ENCODE assay signal across 18 cellular contexts in the genomic region with DNA sequence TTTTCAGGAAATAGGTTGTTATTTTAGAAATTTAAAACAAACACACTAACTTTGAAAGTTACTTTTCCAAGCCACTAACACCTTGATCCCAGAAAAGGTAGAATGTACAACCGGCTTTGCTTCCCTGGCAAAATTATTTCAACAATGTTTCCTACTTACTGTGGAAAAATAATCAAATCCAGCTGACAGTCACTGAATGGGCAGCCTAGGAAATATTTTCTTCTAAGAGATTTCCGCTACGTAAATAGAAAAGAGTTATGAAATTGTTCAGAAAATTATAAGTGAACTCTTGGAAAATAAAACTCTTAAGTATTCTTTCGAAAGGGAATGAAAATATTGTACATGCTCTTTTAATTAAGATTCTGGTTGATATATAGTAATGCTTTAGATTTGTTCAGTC.
DNase-seq lines count a peak whose midpoint lies in the region; ATAC-seq and TF ChIP-seq lines count a peak whose summit lies in the region.
"Had no signal": no experiment of that assay in that cellular context is flagged by ENCODE, and none has a peak within 500 bp of the region (broad histone marks: within the 10 kb centered on the region; RNA-seq: fewer than 3 reads in every experiment).

No MANE protein-coding gene starts in this region.

- H3K27ac ChIP-seq in GM23248: no peak overlapping the region
- H3K27ac ChIP-seq in upper lobe of right lung: no peak overlapping the region
- H3K27ac ChIP-seq in testis: no peak overlapping the region
- H3K27ac ChIP-seq: RWPE1 had no signal

- H2AFZ ChIP-seq in GM23248: peak overlapping the region; percentile 35

- H3K4me3 ChIP-seq in GM23248 (no peak overlapping the region), choroid plexus epithelial cell (ENCODE audit: low read depth, low read length) (no peak overlapping the region), upper lobe of right lung (no peak overlapping the region), testis (no peak overlapping the region)
- H3K4me3 ChIP-seq: MG63 had no signal

- DNase-seq in GM23248: peak; percentile 14
- DNase-seq in choroid plexus epithelial cell (ENCODE audit: low read depth): peak; percentile 25
- DNase-seq in fibroblast of peridontal ligament (ENCODE audit: extremely low read depth): peak; percentile 65
- DNase-seq in osteocyte (ENCODE audit: extremely low spot score, unreplicated experiment): no peak
- no peak for DNase-seq in NCI-H1417 treated with DMSO at 0.1 percent for 48 hours (lab: John Stamatoyannopoulos, UW)
- DNase-seq in upper lobe of right lung: no peak
- no peak for DNase-seq in testis
- DNase-seq: EL; GF-D8; H7; Kasumi-1; MG63; NCI-H187; NCI-H2107; NK-92 treated with Interleukin-12 subunit alpha and Interleukin-12 subunit beta, amount 100 ng/mL, for 24 hours; SHP77 treated with DMSO at 0.1 percent for 48 hours had no signal

- H3K36me3 Mint-ChIP-seq in osteocyte (ENCODE audit: unreplicated experiment): peaks cover 2% of the 10 kb centered on the region

- no peaks in the 10 kb centered on the region for H3K4me1 ChIP-seq in GM23248 (ENCODE audit: insufficient read depth)
- H3K4me1 ChIP-seq in upper lobe of right lung: no peaks in the 10 kb centered on the region
- no peaks in the 10 kb centered on the region for H3K4me1 ChIP-seq in testis

- H3K4me1 Mint-ChIP-seq in osteocyte (ENCODE audit: unreplicated experiment): peaks cover 20% of the 10 kb centered on the region

- TF ChIP-seq POLR2A in testis (IDR thresholded peaks at IDR 0.05): no peak

- no peak for TF ChIP-seq CTCF in choroid plexus epithelial cell (conservative IDR thresholded peaks at IDR 0.05; ENCODE audit: low read depth, low read length)
- TF ChIP-seq CTCF in osteocyte (IDR thresholded peaks at IDR 0.05): no peak
- TF ChIP-seq CTCF in upper lobe of right lung (IDR thresholded peaks at IDR 0.05): no peak
- TF ChIP-seq CTCF in testis (IDR thresholded peaks at IDR 0.05): no peak

- H3K9me2 ChIP-seq in GM23248 (ENCODE audit: insufficient read depth): no peaks in the 10 kb centered on the region

- intact Hi-C loops in upper lobe of right lung (cut with DNase I) (no loop called here), testis (cut with DNase I; ENCODE audit: low total_unique reads) (no loop called here)

- no peaks in the 10 kb centered on the region for H3K9me3 Mint-ChIP-seq in osteocyte (ENCODE audit: unreplicated experiment)

- no peak overlapping the region for H3K4me2 ChIP-seq in GM23248 (ENCODE audit: unreplicated experiment)

- no peak overlapping the region for H3K9ac ChIP-seq in GM23248

- H3K79me2 ChIP-seq in GM23248 (ENCODE audit: insufficient read depth): no peaks in the 10 kb centered on the region

- WGBS in GM23248 (ENCODE audit: low coverage in 1 of 2, low lambda C conversion rate in 2 of 2, missing lambda C conversion rate in 2 of 2), 2 experiments: 22 to 25% methylated on average over 4 of the region's 4 CpGs
- 88 to 92% methylated on average over 4 of the region's 4 CpGs for WGBS in testis, 2 donors

- no peak overlapping the region for H3K4me3 Mint-ChIP-seq in osteocyte (ENCODE audit: unreplicated experiment)
- H3K4me3 Mint-ChIP-seq: B cell had no signal

- no peaks in the 10 kb centered on the region for H4K20me1 ChIP-seq in GM23248 (ENCODE audit: insufficient read depth)

- H3K27ac Mint-ChIP-seq in osteocyte (ENCODE audit: unreplicated experiment): peak overlapping the region; percentile 61
- H3K27ac Mint-ChIP-seq: B cell had no signal

- in situ Hi-C loops in GM23248 (cut with MboI): no loop called here

- no peaks in the 10 kb centered on the region for H3F3A ChIP-seq in GM23248 (ENCODE audit: insufficient read depth)

- H3K27me3 ChIP-seq in GM23248 (replicated peaks; ENCODE audit: insufficient read depth) (0 out of 2 replicates have a peak, but pooled peaks cover 9% of the 10 kb centered on the region), upper lobe of right lung (peaks cover 9% of the 10 kb centered on the region), testis (no peaks in the 10 kb centered on the region)

- no peaks in the 10 kb centered on the region for H3K36me3 ChIP-seq in GM23248 (ENCODE audit: low read depth)
- H3K36me3 ChIP-seq in upper lobe of right lung: no peaks in the 10 kb centered on the region
- H3K36me3 ChIP-seq in testis (ENCODE audit: low read depth, missing control alignments): no peaks in the 10 kb centered on the region
- H3K36me3 ChIP-seq: MG63 had no signal

- no peak for ATAC-seq in upper lobe of right lung

- no peaks in the 10 kb centered on the region for H3K9me3 ChIP-seq in GM23248 (ENCODE audit: low read depth)
- H3K9me3 ChIP-seq in upper lobe of right lung: no peaks in the 10 kb centered on the region
- H3K9me3 ChIP-seq in testis: no peaks in the 10 kb centered on the region
- H3K9me3 ChIP-seq: MG63 had no signal

- peaks cover 6% of the 10 kb centered on the region for H3K27me3 Mint-ChIP-seq in osteocyte (ENCODE audit: unreplicated experiment)

Comparison
In these comparisons a context has a peak if more than half of its experiments do, and no peak if none do; other contexts are left out.
1. DNase-seq: peak in GM23248 (single experiment), choroid plexus epithelial cell (single experiment) and fibroblast of peridontal ligament (single experiment); none in osteocyte (single experiment), NCI-H1417 treated with DMSO at 0.1 percent for 48 hours (single experiment), upper lobe of right lung (single experiment) and testis (single experiment).